31 cellular contexts compared by ENCODE assay signal in genomic region chr10:16894834-16895233, GRCh38.
"Had no signal": no experiment of that assay in that cellular context is flagged by ENCODE, and none has a peak within 500 bp of the region (broad histone marks: within the 10 kb centered on the region; RNA-seq: fewer than 3 reads in every experiment).

No MANE protein-coding gene starts in this region.

- H3K9me3 ChIP-seq: esophagus muscularis mucosa, mucosa of descending colon, neutrophil, ovary, psoas muscle, testis had no signal

- H3K27ac Mint-ChIP-seq: activated naive CD4-positive, alpha-beta T cell treated with anti-CD3 and anti-CD28 coated beads for 36 hours; activated naive CD8-positive, alpha-beta T cell treated with anti-CD3 and anti-CD28 coated beads for 36 hours; activated T-helper 1 cell treated with anti-CD3 and anti-CD28 coated beads, Interleukin-12 subunit alpha, Interleukin-12 subunit beta, Interleukin-2, Interleukin-4 antibody, amounts not matched to agents 30 ng/mL and 10 ng/mL and 1 ng/mL, durations not matched to agents 14 hours and 24 hours and 36 hours; dendritic cell treated with granulocyte-macrophage colony-stimulating factor and Interleukin-4, amounts not matched to agents 40 ng/mL and 50 ng/mL, for 4 days; immature natural killer cell; natural killer cell treated with Interleukin-12 subunit alpha and Interleukin-12 subunit beta and Interleukin-15 and Interleukin-18, amount 100 ng/mL, for 72 hours; T-helper 1 cell treated with Interleukin-12 subunit alpha and Interleukin-12 subunit beta and Interleukin-4 antibody, amounts not matched to agents 30 μg/mL and 1 μg/mL, for 36 hours had no signal

- H3K4me3 ChIP-seq: esophagus muscularis mucosa, heart left ventricle, mucosa of descending colon, ovary, psoas muscle, smooth muscle cell, testis, transverse colon had no signal

- H3K9me3 Mint-ChIP-seq: activated T-helper 1 cell treated with anti-CD3 and anti-CD28 coated beads, Interleukin-12 subunit alpha, Interleukin-12 subunit beta, Interleukin-2, Interleukin-4 antibody, amounts not matched to agents 30 ng/mL and 10 ng/mL and 1 ng/mL, durations not matched to agents 14 hours and 24 hours and 36 hours; immature natural killer cell had no signal

- H3K4me1 ChIP-seq: psoas muscle, testis had no signal

- H3K36me3 ChIP-seq: esophagus muscularis mucosa, heart left ventricle, neutrophil, ovary, transverse colon, WERI-Rb-1 had no signal

- H3K4me2 ChIP-seq: smooth muscle cell had no signal

- ATAC-seq: activated CD4-positive, CD25-positive, alpha-beta regulatory T cell treated with anti-CD3 and anti-CD28 coated beads, Interleukin-2, amount 50 U/mL, for 24 hours; heart left ventricle; left colon; mucosa of descending colon; natural killer cell treated with Interleukin-12 subunit alpha and Interleukin-12 subunit beta and Interleukin-15 and Interleukin-18, amount 100 ng/mL, for 72 hours; psoas muscle had no signal

- DNase-seq: activated CD4-positive, alpha-beta T cell treated with anti-CD3 and anti-CD28 coated beads for 48 hours; activated CD4-positive, alpha-beta T cell treated with anti-CD3 and anti-CD28 coated beads, Interleukin-2, amount 50 U/mL, for 48 hours; activated CD8-positive, alpha-beta memory T cell treated with anti-CD3 and anti-CD28 coated beads for 24 hours; activated effector memory CD4-positive, alpha-beta T cell treated with anti-CD3 and anti-CD28 coated beads, Interleukin-2, amount 50 U/mL, for 16 hours; activated naive CD4-positive, alpha-beta T cell treated with anti-CD3 and anti-CD28 coated beads for 36 hours; activated naive CD8-positive, alpha-beta T cell treated with anti-CD3 and anti-CD28 coated beads for 36 hours; amniotic stem cell; central memory CD4-positive, alpha-beta T cell; heart left ventricle; hypothalamus; immature natural killer cell; kidney; left colon; mucosa of descending colon; ovary; psoas muscle; stimulated activated CD4-positive, alpha-beta T cell treated with anti-CD3 and anti-CD28 coated beads, Interleukin-1b, Interleukin-23, amount 100 ng/mL, for 48 hours; stimulated activated naive CD4-positive, alpha-beta T cell; SW 1271; T-helper 9 cell; testis; transverse colon; WERI-Rb-1 had no signal

- H3K4me3 Mint-ChIP-seq: activated naive CD4-positive, alpha-beta T cell treated with anti-CD3 and anti-CD28 coated beads for 36 hours; activated naive CD8-positive, alpha-beta T cell treated with anti-CD3 and anti-CD28 coated beads for 36 hours; activated T-helper 1 cell treated with anti-CD3 and anti-CD28 coated beads, Interleukin-12 subunit alpha, Interleukin-12 subunit beta, Interleukin-2, Interleukin-4 antibody, amounts not matched to agents 30 ng/mL and 10 ng/mL and 1 ng/mL, durations not matched to agents 14 hours and 24 hours and 36 hours; dendritic cell treated with granulocyte-macrophage colony-stimulating factor and Interleukin-4, amounts not matched to agents 40 ng/mL and 50 ng/mL, for 4 days; immature natural killer cell; natural killer cell treated with Interleukin-12 subunit alpha and Interleukin-12 subunit beta and Interleukin-15 and Interleukin-18, amount 100 ng/mL, for 72 hours; T-helper 1 cell treated with Interleukin-12 subunit alpha and Interleukin-12 subunit beta and Interleukin-4 antibody, amounts not matched to agents 30 μg/mL and 1 μg/mL, for 36 hours had no signal

- H3K27ac ChIP-seq: esophagus muscularis mucosa, heart left ventricle, neutrophil, ovary, psoas muscle, testis, transverse colon, WERI-Rb-1 had no signal

- H3K27me3 ChIP-seq: esophagus muscularis mucosa, heart left ventricle, ovary, testis, transverse colon had no signal
